10 cellular contexts compared by ENCODE assay signal in genomic region chr5:55364537-55365055, GRCh38. TPM values are rescaled to one million over a fixed set of nuclear protein-coding genes. Genes with fewer than 3 reads are reported as not detected.
DNase-seq lines count a peak whose midpoint lies in the region; ATAC-seq and TF ChIP-seq lines count a peak whose summit lies in the region.
"Had no signal": no experiment of that assay in that cellular context is flagged by ENCODE, and none has a peak within 500 bp of the region (broad histone marks: within the 10 kb centered on the region; RNA-seq: fewer than 3 reads in every experiment).

No MANE protein-coding gene starts in this region.

- peaks cover 18% of the 10 kb centered on the region for H3K36me3 Mint-ChIP-seq in natural killer cell treated with Interleukin-12 subunit alpha and Interleukin-12 subunit beta and Interleukin-15 and Interleukin-18, amount 100 ng/mL, for 72 hours
- H3K36me3 Mint-ChIP-seq in natural killer cell, result peaks cover 14% of the 10 kb centered on the region
- peaks cover 54% of the 10 kb centered on the region for H3K36me3 Mint-ChIP-seq in stimulated activated naive CD8-positive, alpha-beta T cell treated with anti-CD3 and anti-CD28 coated beads, Interleukin-15, Interleukin-2, amounts not matched to agents 100 ng/mL and 50 ng/mL, for 24 hours (ENCODE audit: low read depth)
- peaks cover 10 to 49% (median 34%) of the 10 kb centered on the region in 5 donors for H3K36me3 Mint-ChIP-seq in naive thymus-derived CD4-positive, alpha-beta T cell

- intact Hi-C loops in natural killer cell (cut with micrococcal nuclease), result no loop called here
- intact Hi-C loops in naive thymus-derived CD4-positive, alpha-beta T cell (cut with micrococcal nuclease), result no loop called here

- peaks cover 4 to 14% of the 10 kb centered on the region in 2 donors for H3K4me1 Mint-ChIP-seq in natural killer cell treated with Interleukin-12 subunit alpha and Interleukin-12 subunit beta and Interleukin-15 and Interleukin-18, amount 100 ng/mL, for 72 hours (ENCODE audit: low read depth in 2 of 2)
- no peaks in the 10 kb centered on the region for H3K4me1 Mint-ChIP-seq in natural killer cell
- peaks cover 19% of the 10 kb centered on the region for H3K4me1 Mint-ChIP-seq in stimulated activated naive CD8-positive, alpha-beta T cell treated with anti-CD3 and anti-CD28 coated beads, Interleukin-15, Interleukin-2, amounts not matched to agents 100 ng/mL and 50 ng/mL, for 24 hours (ENCODE audit: low read depth)
- H3K4me1 Mint-ChIP-seq in naive thymus-derived CD4-positive, alpha-beta T cell, result peaks cover 0 to 3% (median 0%) of the 10 kb centered on the region in 7 donors

- no peaks in the 10 kb centered on the region for H3K27me3 Mint-ChIP-seq in natural killer cell treated with Interleukin-12 subunit alpha and Interleukin-12 subunit beta and Interleukin-15 and Interleukin-18, amount 100 ng/mL, for 72 hours
- no peaks in the 10 kb centered on the region for H3K27me3 Mint-ChIP-seq in natural killer cell (ENCODE audit: low read depth in 2 of 2)
- no peaks in the 10 kb centered on the region for H3K27me3 Mint-ChIP-seq in stimulated activated naive CD8-positive, alpha-beta T cell treated with anti-CD3 and anti-CD28 coated beads, Interleukin-15, Interleukin-2, amounts not matched to agents 100 ng/mL and 50 ng/mL, for 24 hours
- H3K27me3 Mint-ChIP-seq in naive thymus-derived CD4-positive, alpha-beta T cell, result no peaks in the 10 kb centered on the region

- CTCF ChIA-PET in naive thymus-derived CD4-positive, alpha-beta T cell (lab: Charles Lee), result no interaction called here

- H3K9me3 Mint-ChIP-seq in natural killer cell treated with Interleukin-12 subunit alpha and Interleukin-12 subunit beta and Interleukin-15 and Interleukin-18, amount 100 ng/mL, for 72 hours, result no peaks in the 10 kb centered on the region
- H3K9me3 Mint-ChIP-seq in natural killer cell, result no peaks in the 10 kb centered on the region
- no peaks in the 10 kb centered on the region for H3K9me3 Mint-ChIP-seq in stimulated activated naive CD8-positive, alpha-beta T cell treated with anti-CD3 and anti-CD28 coated beads, Interleukin-15, Interleukin-2, amounts not matched to agents 100 ng/mL and 50 ng/mL, for 24 hours
- peaks cover 0 to 3% (median 0%) of the 10 kb centered on the region in 11 donors for H3K9me3 Mint-ChIP-seq in naive thymus-derived CD4-positive, alpha-beta T cell

- DNase-seq in natural killer cell treated with Interleukin-12 subunit alpha and Interleukin-12 subunit beta and Interleukin-15 and Interleukin-18, amount 100 ng/mL, for 72 hours (ENCODE audit: low spot score), result no peak
- no peak for DNase-seq in natural killer cell
- no peak for DNase-seq in naive thymus-derived CD4-positive, alpha-beta T cell
- DNase-seq in HPDE6-E6E7 (ENCODE audit: extremely low spot score), result no peak
- no peak for DNase-seq in NCI-H146 treated with DMSO at 0.1 percent for 48 hours (lab: John Stamatoyannopoulos, UW; ENCODE audit: unreplicated experiment)
- DNase-seq: NCI-H1105 treated with DMSO at 0.1 percent for 48 hours, SHP77 had no signal

- no peak overlapping the region for H3K27ac ChIP-seq in naive thymus-derived CD4-positive, alpha-beta T cell (ENCODE audit: low read depth, low read length)

- no peak for TF ChIP-seq CTCF in natural killer cell (IDR thresholded peaks at IDR 0.05)

- no peak overlapping the region for H3K4me3 Mint-ChIP-seq in natural killer cell treated with Interleukin-12 subunit alpha and Interleukin-12 subunit beta and Interleukin-15 and Interleukin-18, amount 100 ng/mL, for 72 hours
- H3K4me3 Mint-ChIP-seq in natural killer cell, result no peak overlapping the region
- peak overlapping the region; percentile 6 for H3K4me3 Mint-ChIP-seq in stimulated activated naive CD8-positive, alpha-beta T cell treated with anti-CD3 and anti-CD28 coated beads, Interleukin-15, Interleukin-2, amounts not matched to agents 100 ng/mL and 50 ng/mL, for 24 hours
- H3K4me3 Mint-ChIP-seq in naive thymus-derived CD4-positive, alpha-beta T cell, result no peak overlapping the region

- H3K9me3 ChIP-seq in naive thymus-derived CD4-positive, alpha-beta T cell (ENCODE audit: control insufficient read depth in 2 of 3, low read length in 3 of 3), result no peaks in the 10 kb centered on the region

- H3K27me3 ChIP-seq in naive thymus-derived CD4-positive, alpha-beta T cell (ENCODE audit: control insufficient read depth in 2 of 2, insufficient read depth in 2 of 2, low read length in 2 of 2), result no peaks in the 10 kb centered on the region

- H3K27ac Mint-ChIP-seq in natural killer cell treated with Interleukin-12 subunit alpha and Interleukin-12 subunit beta and Interleukin-15 and Interleukin-18, amount 100 ng/mL, for 72 hours, result peak overlapping the region in 1 of 2 donors; percentile 1
- H3K27ac Mint-ChIP-seq in natural killer cell, result no peak overlapping the region
- peak overlapping the region; percentile 83 for H3K27ac Mint-ChIP-seq in stimulated activated naive CD8-positive, alpha-beta T cell treated with anti-CD3 and anti-CD28 coated beads, Interleukin-15, Interleukin-2, amounts not matched to agents 100 ng/mL and 50 ng/mL, for 24 hours
- peak overlapping the region in 1 of 9 donors; percentile 3 for H3K27ac Mint-ChIP-seq in naive thymus-derived CD4-positive, alpha-beta T cell

- peak; percentile 62 to 93 for ATAC-seq in natural killer cell treated with Interleukin-12 subunit alpha and Interleukin-12 subunit beta and Interleukin-15 and Interleukin-18, amount 100 ng/mL, for 72 hours
- ATAC-seq in natural killer cell, result no peak
- peak; percentile 97 for ATAC-seq in GM21786 (IDR thresholded peaks at IDR 0.05; ENCODE audit: unreplicated experiment)
- peak; percentile 94 for ATAC-seq in HG03457 (IDR thresholded peaks at IDR 0.05; ENCODE audit: unreplicated experiment)
- ATAC-seq in naive thymus-derived CD4-positive, alpha-beta T cell, result no peak

- H3K4me3 ChIP-seq in naive thymus-derived CD4-positive, alpha-beta T cell (ENCODE audit: low read length), result no peak overlapping the region

- POLR2A ChIA-PET in naive thymus-derived CD4-positive, alpha-beta T cell (lab: Charles Lee), result no interaction called here

- H3K4me1 ChIP-seq in naive thymus-derived CD4-positive, alpha-beta T cell (ENCODE audit: control insufficient read depth in 2 of 2, insufficient read depth in 2 of 2, low read length in 2 of 2), result no peaks in the 10 kb centered on the region

- H3K36me3 ChIP-seq in naive thymus-derived CD4-positive, alpha-beta T cell (ENCODE audit: control insufficient read depth in 2 of 3, insufficient read depth in 3 of 3, low read length in 3 of 3), result peaks cover 0 to 29% (median 0%) of the 10 kb centered on the region in 3 experiments

RNA-seq across cellular contexts. Expression of gene MTREX, which starts 56.8 kb away (rescaled TPM):
- 10 to 100 TPM; 72.9 to 95.9 TPM for total RNA-seq in natural killer cell treated with Interleukin-12 subunit alpha and Interleukin-12 subunit beta and Interleukin-15 and Interleukin-18, amount 100 ng/mL, for 72 hours
- total RNA-seq in natural killer cell, result 10 to 100 TPM; 64.5 to 82.2 (median 77.6) TPM
- total RNA-seq in naive thymus-derived CD4-positive, alpha-beta T cell, result 10 to 100 TPM; 64.0 to 83.7 (median 66.3) TPM
- polyA plus RNA-seq in naive thymus-derived CD4-positive, alpha-beta T cell, result 10 to 100 TPM; 29.6 to 35.7 TPM

RNA-seq across cellular contexts. Expression of gene DHX29, which starts 57.1 kb away (rescaled TPM):
- 10 to 100 TPM; 19.2 to 22.1 TPM for total RNA-seq in natural killer cell treated with Interleukin-12 subunit alpha and Interleukin-12 subunit beta and Interleukin-15 and Interleukin-18, amount 100 ng/mL, for 72 hours
- 10 to 100 TPM; 16.7 to 22.0 (median 19.3) TPM for total RNA-seq in natural killer cell
- 10 to 100 TPM; 12.5 to 19.2 (median 15.9) TPM for total RNA-seq in naive thymus-derived CD4-positive, alpha-beta T cell
- 1 to 10 TPM; 5.8 to 9.5 TPM for polyA plus RNA-seq in naive thymus-derived CD4-positive, alpha-beta T cell

Comparison
In these comparisons a context has a peak if more than half of its experiments do, and no peak if none do; other contexts are left out.
1. ATAC-seq: peak in natural killer cell treated with Interleukin-12 subunit alpha and Interleukin-12 subunit beta and Interleukin-15 and Interleukin-18, amount 100 ng/mL, for 72 hours (2 of 2), GM21786 (single experiment) and HG03457 (single experiment); none in natural killer cell (0 of 3) and naive thymus-derived CD4-positive, alpha-beta T cell (single experiment).